ENCODE assay signal across 11 cellular contexts in genomic region chr20:61954276-61955021, GRCh38.
DNase-seq lines count a peak whose midpoint lies in the region; ATAC-seq and TF ChIP-seq lines count a peak whose summit lies in the region.
"Had no signal": no experiment of that assay in that cellular context is flagged by ENCODE, and none has a peak within 500 bp of the region (broad histone marks: within the 10 kb centered on the region; RNA-seq: fewer than 3 reads in every experiment).

No MANE protein-coding gene starts in this region.

- H3K4me3 ChIP-seq in left lung (no peak overlapping the region), colonic mucosa (no peak overlapping the region)

- no peak for TF ChIP-seq EP300 in Ishikawa (IDR thresholded peaks at IDR 0.05; ENCODE audit: borderline replicate concordance)

- H3K4me1 ChIP-seq in left lung (no peaks in the 10 kb centered on the region), colonic mucosa (no peaks in the 10 kb centered on the region)

- H3K36me3 ChIP-seq in left lung (no peaks in the 10 kb centered on the region), colonic mucosa (no peaks in the 10 kb centered on the region)

- TF ChIP-seq RAD21 in Ishikawa (IDR thresholded peaks at IDR 0.05; ENCODE audit: low read depth): no peak

- DNase-seq in COR-L47 (lab: John Stamatoyannopoulos, UW) (peak; percentile 96), NCI-H69 (lab: John Stamatoyannopoulos, UW) (peak; percentile 94), left lung (peak; percentile 27 to 57), dedifferentiated amniotic fluid mesenchymal stem cell (ENCODE audit: extremely low spot score) (no peak), colonic mucosa (no peak), ecto neural progenitor cell (ENCODE audit: low spot score) (no peak)
- DNase-seq in stimulated activated CD4-positive, alpha-beta T cell treated with anti-CD3 and anti-CD28 coated beads, Interleukin-2, amount 100 ng/mL, for 48 hours: no peak
- DNase-seq: activated naive CD8-positive, alpha-beta T cell treated with anti-CD3 and anti-CD28 coated beads for 36 hours; SW 1271 had no signal

- intact Hi-C loops in left lung (cut with DNase I): no loop called here
- intact Hi-C loops in colonic mucosa (cut with DNase I): no loop called here

- H3K9me3 ChIP-seq in left lung (no peaks in the 10 kb centered on the region), colonic mucosa (no peaks in the 10 kb centered on the region)

- TF ChIP-seq CTCF in left lung (IDR thresholded peaks at IDR 0.05) (no peak), colonic mucosa (IDR thresholded peaks at IDR 0.05) (no peak)

- no peak for ATAC-seq in left lung
- ATAC-seq: stimulated activated memory B cell treated with anti-CD40 and anti-IgM and Interleukin-4, amounts not matched to agents 10 μg/mL and 1 μg/mL and 100 μg/mL, for 72 hours had no signal

- H3K9ac ChIP-seq in colonic mucosa (ENCODE audit: low read depth in 2 of 2, low read length in 2 of 2): no peak overlapping the region

- H3K27ac ChIP-seq in left lung: no peak overlapping the region
- no peak overlapping the region for H3K27ac ChIP-seq in colonic mucosa

- peaks cover 0 to 52% of the 10 kb centered on the region in 2 donors for H3K27me3 ChIP-seq in left lung
- H3K27me3 ChIP-seq in colonic mucosa: no peaks in the 10 kb centered on the region

TF ChIP-seq in Ishikawa, 13 proteins besides CTCF, POLR2A, EP300 and RAD21:
- TF ChIP-seq FOXM1 (IDR thresholded peaks at IDR 0.05; ENCODE audit: borderline replicate concordance, low read depth) (no peak), TEAD4 (IDR thresholded peaks at IDR 0.05) (no peak), YY1 (IDR thresholded peaks at IDR 0.05; ENCODE audit: low read depth) (no peak), REST (IDR thresholded peaks at IDR 0.05; ENCODE audit: low read depth) (no peak; the same call in 1 of the 2 replicates), NFIC (IDR thresholded peaks at IDR 0.05) (peak; percentile 42; the same call in 1 of the 2 replicates), MAX (IDR thresholded peaks at IDR 0.05) (0 out of 2 replicates have a peak, but pooled peaks have one; percentile 20)
TF ChIP-seq in Ishikawa: peak in this region for 2.

Comparison
In these comparisons a context has a peak if more than half of its experiments do, and no peak if none do; other contexts are left out.
1. DNase-seq: peak in COR-L47 (single experiment), NCI-H69 (single experiment) and left lung (2 of 2); none in dedifferentiated amniotic fluid mesenchymal stem cell (single experiment), colonic mucosa (single experiment), ecto neural progenitor cell (single experiment) and stimulated activated CD4-positive, alpha-beta T cell treated with anti-CD3 and anti-CD28 coated beads, Interleukin-2, amount 100 ng/mL, for 48 hours (0 of 2).